ENCODE assay signal across 10 cellular contexts in genomic region chr19:38669532-38669931, GRCh38. TPM values are rescaled to one million over a fixed set of nuclear protein-coding genes. Genes with fewer than 3 reads are reported as not detected.
DNase-seq lines count a peak whose midpoint lies in the region; ATAC-seq and TF ChIP-seq lines count a peak whose summit lies in the region.
"Had no signal": no experiment of that assay in that cellular context is flagged by ENCODE, and none has a peak within 500 bp of the region (broad histone marks: within the 10 kb centered on the region; RNA-seq: fewer than 3 reads in every experiment).

No MANE protein-coding gene starts in this region.

- no peak for TF ChIP-seq RAD21 in SK-N-SH (IDR thresholded peaks at IDR 0.05; ENCODE audit: low read length)

- H3K27me3 ChIP-seq in SK-N-SH (ENCODE audit: insufficient read depth), result no peaks in the 10 kb centered on the region

- no peak for TF ChIP-seq EP300 in SK-N-SH (IDR thresholded peaks at IDR 0.05; ENCODE audit: borderline replicate concordance in 1 of 2, low read depth in 1 of 2, low read length in 1 of 2)

- H3K79me2 ChIP-seq in SK-N-SH (ENCODE audit: insufficient read depth), result peaks cover 97% of the 10 kb centered on the region

- peak overlapping the region; percentile 67 for H3K4me3 Mint-ChIP-seq in activated B cell treated with CpG ODN at 0.5 μM for 24 hours
- H3K4me3 Mint-ChIP-seq in immature natural killer cell, result peak overlapping the region; percentile 82 to 96 (median 90)

- H3K4me1 ChIP-seq in SK-N-SH (ENCODE audit: control insufficient read depth in 1 of 2, insufficient read depth in 2 of 2, low read depth in 1 of 2, low read length in 1 of 2), result peaks cover 32 to 57% of the 10 kb centered on the region in 2 experiments

- H3K4me3 ChIP-seq in SK-N-SH (ENCODE audit: low read depth in 2 of 2, low read length in 1 of 2), result no peak overlapping the region
- H3K4me3 ChIP-seq: mucosa of descending colon had no signal

- POLR2A ChIA-PET in SK-N-SH (lab: Yijun Ruan, JAX) (no interaction called here), activated B cell treated with CpG ODN at 0.5 μM for 24 hours (lab: Charles Lee) (interaction anchor here (0.8 to 0.9 kb wide), 3 partner anchors 8 to 65 kb away, joined by 3 to 4 read pairs (median 3); partner anchors contain the start of gene ACTN4)

- no peaks in the 10 kb centered on the region for H3K9me3 Mint-ChIP-seq in activated B cell treated with CpG ODN at 0.5 μM for 24 hours
- no peaks in the 10 kb centered on the region for H3K9me3 Mint-ChIP-seq in immature natural killer cell

- H3K9me2 ChIP-seq in SK-N-SH, result no peaks in the 10 kb centered on the region

- no peak for DNase-seq in SK-N-SH
- DNase-seq in activated B cell treated with CpG ODN at 0.5 μM for 24 hours, result no peak
- peak; percentile 63 to 70 (median 68) for DNase-seq in immature natural killer cell
- peak; percentile 8 for DNase-seq in stimulated activated naive CD4-positive, alpha-beta T cell treated with Interleukin-2 at 50 U/mL for 16 hours (lab: John Stamatoyannopoulos, UW)
- no peak for DNase-seq in NCI-H2171 treated with DMSO at 0.1 percent for 48 hours (lab: John Stamatoyannopoulos, UW)
- no peak for DNase-seq in medulla oblongata (ENCODE audit: extremely low spot score)
- DNase-seq: dermis blood vessel endothelial cell had no signal

- WGBS in SK-N-SH (ENCODE audit: low lambda C conversion rate), result 94% methylated on average over 5 of the region's 5 CpGs

- H2AFZ ChIP-seq in SK-N-SH (ENCODE audit: low read depth), result no peak overlapping the region

- CTCF ChIA-PET in SK-N-SH (lab: Yijun Ruan, JAX), result interaction anchor here (0.7 kb wide), 1 partner anchor 11 kb away, joined by 4 read pairs; no protein-coding TSS in a partner anchor
- CTCF ChIA-PET in activated B cell treated with CpG ODN at 0.5 μM for 24 hours (lab: Charles Lee), result interaction anchor here (1.0 kb wide), 1 partner anchor 13 kb away, joined by 3 read pairs; no protein-coding TSS in a partner anchor

- no peak overlapping the region for H3K9ac ChIP-seq in SK-N-SH

- peaks cover 77% of the 10 kb centered on the region for H4K20me1 ChIP-seq in SK-N-SH (ENCODE audit: insufficient read depth)

- TF ChIP-seq CTCF in SK-N-SH (IDR thresholded peaks at IDR 0.05), result no peak
- no peak for TF ChIP-seq CTCF in activated B cell treated with CpG ODN at 0.5 μM for 24 hours (IDR thresholded peaks at IDR 0.05)

- peaks cover 0 to 16% of the 10 kb centered on the region in 2 experiments for H3K36me3 ChIP-seq in SK-N-SH (replicated peaks in 1 of 2; ENCODE audit: control insufficient read depth in 1 of 2, insufficient read depth in 2 of 2, low read length in 1 of 2)

- peak overlapping the region; percentile 2; the same call in 1 of the 2 replicates for H3K4me2 ChIP-seq in SK-N-SH

- intact Hi-C loops in activated B cell treated with CpG ODN at 0.5 μM for 24 hours (cut with micrococcal nuclease), result no loop called here

- peak overlapping the region; percentile 91 for H3K27ac Mint-ChIP-seq in activated B cell treated with CpG ODN at 0.5 μM for 24 hours
- peak overlapping the region; percentile 92 to 99 (median 98) for H3K27ac Mint-ChIP-seq in immature natural killer cell

- ATAC-seq in SK-N-SH treated with all-trans-retinoic acid at 6 μM for 48 hours (no peak), activated B cell treated with CpG ODN at 0.5 μM for 24 hours (ENCODE audit: low read depth) (no peak), GM19395 (IDR thresholded peaks at IDR 0.05; ENCODE audit: unreplicated experiment) (no peak)
- ATAC-seq: mucosa of descending colon had no signal

- H3K36me3 Mint-ChIP-seq in activated B cell treated with CpG ODN at 0.5 μM for 24 hours (ENCODE audit: low read depth) (peaks cover 5% of the 10 kb centered on the region), immature natural killer cell (peaks cover 0 to 11% (median 3%) of the 10 kb centered on the region in 3 donors)

- peaks cover 49% of the 10 kb centered on the region for H3F3A ChIP-seq in SK-N-SH (replicated peaks; ENCODE audit: insufficient read depth)

- H3K27ac ChIP-seq in SK-N-SH (ENCODE audit: low read depth in 2 of 2, low read length in 1 of 2), result peak overlapping the region in 1 of 2 experiments; percentile 86; a peak in 2 of 4 replicates

- H3K4me1 Mint-ChIP-seq in activated B cell treated with CpG ODN at 0.5 μM for 24 hours (peaks cover 79% of the 10 kb centered on the region), immature natural killer cell (peaks cover 88 to 93% of the 10 kb centered on the region in 2 donors)

- H3K9me3 ChIP-seq in SK-N-SH, result no peaks in the 10 kb centered on the region
- H3K9me3 ChIP-seq: mucosa of descending colon had no signal

- H3K27me3 Mint-ChIP-seq in activated B cell treated with CpG ODN at 0.5 μM for 24 hours (no peaks in the 10 kb centered on the region), immature natural killer cell (ENCODE audit: low read depth in 3 of 3) (peaks cover 6 to 20% (median 8%) of the 10 kb centered on the region in 3 donors)

TF ChIP-seq in SK-N-SH, 30 proteins besides CTCF, POLR2A, EP300 and RAD21 (continues in another document):
- TF ChIP-seq MXI1 (IDR thresholded peaks at IDR 0.05; ENCODE audit: low read depth, low read length) (no peak), IRF3 (IDR thresholded peaks at IDR 0.05; ENCODE audit: low read depth, low read length) (no peak), POLR2AphosphoS5 (IDR thresholded peaks at IDR 0.05; ENCODE audit: low read depth, low read length) (no peak), GATA2 (CRISPR knock-in tag; IDR thresholded peaks at IDR 0.05) (no peak)

TF ChIP-seq in SK-N-SH treated with all-trans-retinoic acid at 6 μM for 48 hours, 23 proteins besides CTCF, POLR2A, EP300 and RAD21:
- no peak for TF ChIP-seq GLIS3 (CRISPR knock-in tag; IDR thresholded peaks at IDR 0.05)
- no peak for TF ChIP-seq TSHZ2 (CRISPR knock-in tag; IDR thresholded peaks at IDR 0.05)
- no peak for TF ChIP-seq SNAI2 (CRISPR knock-in tag; IDR thresholded peaks at IDR 0.05)
- no peak for TF ChIP-seq ZNF8 (CRISPR knock-in tag; IDR thresholded peaks at IDR 0.05)
- no peak for TF ChIP-seq RARB (CRISPR knock-in tag; IDR thresholded peaks at IDR 0.05)

RNA-seq across cellular contexts. Expression of gene ACTN4, which starts 22.1 kb away (rescaled TPM):
- polyA plus RNA-seq in SK-N-SH (2012; rRNA removed) (494 and 598 TPM in 2 replicates), immature natural killer cell (10 to 100 TPM in 2 of 3 donors, 1 to 10 TPM in 1; 8.5 to 68.3 (median 17.4) TPM)
- polyA plus RNA-seq in SK-N-SH (2012; cell fraction: cytosol; rRNA removed), result 222 and 365 TPM in 2 replicates
- polyA plus RNA-seq in SK-N-SH (2012; cell fraction: nucleus; rRNA removed), result 687 and 951 TPM in 2 replicates
- 197 and 198 TPM in 2 replicates for total RNA-seq in activated B cell treated with CpG ODN at 0.5 μM for 24 hours

RNA-seq across cellular contexts. Expression of gene EIF3K, which starts 50.5 kb away (rescaled TPM):
- polyA plus RNA-seq in SK-N-SH (2012; rRNA removed) (405 and 484 TPM in 2 replicates), immature natural killer cell (100 to 1,000 TPM; 338 to 456 (median 383) TPM)
- polyA plus RNA-seq in SK-N-SH (2012; cell fraction: cytosol; rRNA removed), result 274 and 343 TPM in 2 replicates
- 285 and 487 TPM in 2 replicates for polyA plus RNA-seq in SK-N-SH (2012; cell fraction: nucleus; rRNA removed)
- 344 and 385 TPM in 2 replicates for total RNA-seq in activated B cell treated with CpG ODN at 0.5 μM for 24 hours

RNA-seq across cellular contexts. Expression of gene MAP4K1, which starts 51.8 kb away (rescaled TPM):
- 0.31 and 0.37 TPM in 2 replicates for polyA plus RNA-seq in SK-N-SH (2012; rRNA removed)
- polyA plus RNA-seq in SK-N-SH (2012; cell fraction: cytosol; rRNA removed), result 0.10 and 0.20 TPM in 2 replicates
- polyA plus RNA-seq in SK-N-SH (2012; cell fraction: nucleus; rRNA removed), result 2.8 TPM in 2 replicates
- 379 and 388 TPM in 2 replicates for total RNA-seq in activated B cell treated with CpG ODN at 0.5 μM for 24 hours
- polyA plus RNA-seq in immature natural killer cell, result 10 to 100 TPM; 52.1 to 98.1 (median 67.0) TPM
- total RNA-seq: dermis blood vessel endothelial cell had no signal

Comparison
In these comparisons a context has a peak if more than half of its experiments do, and no peak if none do; other contexts are left out.
1. DNase-seq: peak in immature natural killer cell (3 of 3) and stimulated activated naive CD4-positive, alpha-beta T cell treated with Interleukin-2 at 50 U/mL for 16 hours (single experiment); none in SK-N-SH (single experiment), activated B cell treated with CpG ODN at 0.5 μM for 24 hours (single experiment), NCI-H2171 treated with DMSO at 0.1 percent for 48 hours (single experiment) and medulla oblongata (single experiment).
2. RNA of gene MAP4K1, which starts 51.8 kb away (polyA plus RNA-seq): 52.1 to 98.1 TPM in immature natural killer cell; 0.10 to 2.8 TPM in SK-N-SH; every median in the first group is over 10 times any median in the second.